ENCODE assay signal across 23 cellular contexts in genomic region chr10:129693382-129693781, GRCh38.
DNase-seq lines count a peak whose midpoint lies in the region; TF ChIP-seq lines count a peak whose summit lies in the region.
"Had no signal": no experiment of that assay in that cellular context is flagged by ENCODE, and none has a peak within 500 bp of the region (broad histone marks: within the 10 kb centered on the region; RNA-seq: fewer than 3 reads in every experiment).

No MANE protein-coding gene starts in this region.

- peaks cover 2% of the 10 kb centered on the region for H3K9me3 Mint-ChIP-seq in glutamatergic neuron (ENCODE audit: unreplicated experiment)
- H3K9me3 Mint-ChIP-seq in osteocyte (ENCODE audit: unreplicated experiment), result no peaks in the 10 kb centered on the region
- H3K9me3 Mint-ChIP-seq in activated T-helper 2 cell treated with anti-CD3 and anti-CD28 coated beads, Interferon-gamma antibody, Interleukin-2, Interleukin-4, amounts not matched to agents 10 μg/mL and 5 μg/mL and 100 μg/mL, durations not matched to agents 14 hours and 24 hours and 36 hours, result no peaks in the 10 kb centered on the region
- peaks cover 6% of the 10 kb centered on the region for H3K9me3 Mint-ChIP-seq in MCF 10A (ENCODE audit: unreplicated experiment)
- H3K9me3 Mint-ChIP-seq: CD4-positive, CD25-positive, alpha-beta regulatory T cell had no signal

- DNase-seq in glutamatergic neuron (no peak), osteocyte (ENCODE audit: extremely low spot score, unreplicated experiment) (peak; percentile 64), PC-9 (no peak), MCF 10A (ENCODE audit: unreplicated experiment) (no peak)
- DNase-seq in activated T-helper 2 cell treated with anti-CD3 and anti-CD28 coated beads, Interferon-gamma antibody, Interleukin-2, Interleukin-4, amounts not matched to agents 10 μg/mL and 5 μg/mL and 100 μg/mL, durations not matched to agents 14 hours and 24 hours and 36 hours (ENCODE audit: low spot score), result no peak
- DNase-seq: 8988T; ACHN; BE2C; C1 segment of cervical spinal cord; CD4-positive, alpha-beta memory T cell; CD4-positive, CD25-positive, alpha-beta regulatory T cell; CD8-positive, alpha-beta memory T cell; COR-L47; DMS 273 treated with DMSO at 0.1 percent for 48 hours; DMS153; DMS53; DMS79; DND-41; EL; GDM1 had no signal

- peaks cover 26% of the 10 kb centered on the region for H3K4me1 Mint-ChIP-seq in glutamatergic neuron (ENCODE audit: low read depth, unreplicated experiment)
- H3K4me1 Mint-ChIP-seq in osteocyte (ENCODE audit: unreplicated experiment), result no peaks in the 10 kb centered on the region
- no peaks in the 10 kb centered on the region for H3K4me1 Mint-ChIP-seq in activated T-helper 2 cell treated with anti-CD3 and anti-CD28 coated beads, Interferon-gamma antibody, Interleukin-2, Interleukin-4, amounts not matched to agents 10 μg/mL and 5 μg/mL and 100 μg/mL, durations not matched to agents 14 hours and 24 hours and 36 hours (ENCODE audit: low read depth)
- peaks cover 6% of the 10 kb centered on the region for H3K4me1 Mint-ChIP-seq in MCF 10A (ENCODE audit: insufficient read depth, unreplicated experiment)

- TF ChIP-seq CTCF in glutamatergic neuron (IDR thresholded peaks at IDR 0.05; ENCODE audit: partially characterized antibody, unreplicated experiment) (no peak), osteocyte (IDR thresholded peaks at IDR 0.05) (no peak), PC-9 (conservative IDR thresholded peaks at IDR 0.05) (no peak), MCF 10A (IDR thresholded peaks at IDR 0.05; ENCODE audit: unreplicated experiment) (no peak)

- no TSS peak for BruUV-seq in PC-9 (replicated peaks; lab: Mats Ljungman, UMichigan)
- BruUV-seq in MCF 10A (replicated peaks; lab: Mats Ljungman, UMichigan), result no TSS peak

- H3K4me3 ChIP-seq in PC-9, result no peak overlapping the region
- H3K4me3 ChIP-seq: BLaER1, GM12878 had no signal

- H3K9me3 ChIP-seq in PC-9 (ENCODE audit: insufficient read depth, low read depth), result no peaks in the 10 kb centered on the region
- H3K9me3 ChIP-seq: BE2C, BLaER1 had no signal

- H3K79me2 ChIP-seq in PC-9 (ENCODE audit: low read depth), result no peaks in the 10 kb centered on the region

- CTCF ChIA-PET in PC-9 (lab: Charles Lee), result no interaction called here
- CTCF ChIA-PET in MCF 10A (lab: Yijun Ruan, JAX), result interaction anchor here (1.1 kb wide), 1 partner anchor 12 kb away, joined by 4 read pairs; no protein-coding TSS in a partner anchor

- no peaks in the 10 kb centered on the region for H3K36me3 ChIP-seq in PC-9 (ENCODE audit: low read depth)
- H3K36me3 ChIP-seq: BE2C had no signal

- H3F3A ChIP-seq in PC-9 (ENCODE audit: insufficient read depth, low read depth), result no peaks in the 10 kb centered on the region

- no peaks in the 10 kb centered on the region for H4K20me1 ChIP-seq in PC-9 (ENCODE audit: insufficient read depth)

- POLR2A ChIA-PET in PC-9 (lab: Charles Lee; ENCODE audit: unreplicated experiment), result no interaction called here
- POLR2A ChIA-PET in MCF 10A (lab: Yijun Ruan, JAX), result no interaction called here

- H3K27me3 ChIP-seq in PC-9 (ENCODE audit: insufficient read depth, low read depth), result no peaks in the 10 kb centered on the region
- H3K27me3 ChIP-seq: BE2C, BLaER1 had no signal

- H2AFZ ChIP-seq in PC-9, result no peak overlapping the region

- H3K9me2 ChIP-seq in PC-9 (ENCODE audit: insufficient read depth), result no peaks in the 10 kb centered on the region

- peak overlapping the region; percentile 59 for H3K27ac Mint-ChIP-seq in glutamatergic neuron (ENCODE audit: unreplicated experiment)
- H3K27ac Mint-ChIP-seq in osteocyte (ENCODE audit: unreplicated experiment), result no peak overlapping the region
- H3K27ac Mint-ChIP-seq in activated T-helper 2 cell treated with anti-CD3 and anti-CD28 coated beads, Interferon-gamma antibody, Interleukin-2, Interleukin-4, amounts not matched to agents 10 μg/mL and 5 μg/mL and 100 μg/mL, durations not matched to agents 14 hours and 24 hours and 36 hours, result no peak overlapping the region
- no peak overlapping the region for H3K27ac Mint-ChIP-seq in MCF 10A (ENCODE audit: low read depth, unreplicated experiment)
- H3K27ac Mint-ChIP-seq: CD14-positive monocyte; CD4-positive, alpha-beta memory T cell; CD4-positive, CD25-positive, alpha-beta regulatory T cell; CD8-positive, alpha-beta memory T cell had no signal

- H3K4me2 ChIP-seq in PC-9, result no peak overlapping the region
- H3K4me2 ChIP-seq: BLaER1 had no signal

- intact Hi-C loops in PC-9 (cut with micrococcal nuclease; ENCODE audit: unreplicated experiment) (no loop called here), MCF 10A (cut with micrococcal nuclease) (no loop called here)
- intact Hi-C loops in activated T-helper 2 cell treated with anti-CD3 and anti-CD28 coated beads, Interferon-gamma antibody, Interleukin-2, Interleukin-4, amounts not matched to agents 10 μg/mL and 5 μg/mL and 100 μg/mL, durations not matched to agents 14 hours and 24 hours and 36 hours (cut with micrococcal nuclease), result no loop called here

- peaks cover 6% of the 10 kb centered on the region for H3K27me3 Mint-ChIP-seq in glutamatergic neuron (ENCODE audit: unreplicated experiment)
- no peaks in the 10 kb centered on the region for H3K27me3 Mint-ChIP-seq in osteocyte (ENCODE audit: unreplicated experiment)
- no peaks in the 10 kb centered on the region for H3K27me3 Mint-ChIP-seq in activated T-helper 2 cell treated with anti-CD3 and anti-CD28 coated beads, Interferon-gamma antibody, Interleukin-2, Interleukin-4, amounts not matched to agents 10 μg/mL and 5 μg/mL and 100 μg/mL, durations not matched to agents 14 hours and 24 hours and 36 hours (ENCODE audit: low read depth)
- H3K27me3 Mint-ChIP-seq in MCF 10A (ENCODE audit: insufficient read depth, unreplicated experiment), result no peaks in the 10 kb centered on the region
- H3K27me3 Mint-ChIP-seq: CD4-positive, alpha-beta memory T cell; CD4-positive, CD25-positive, alpha-beta regulatory T cell; CD8-positive, alpha-beta memory T cell had no signal

- no peak overlapping the region for H3K27ac ChIP-seq in PC-9
- H3K27ac ChIP-seq: BLaER1 had no signal

- no peaks in the 10 kb centered on the region for H3K4me1 ChIP-seq in PC-9 (replicated peaks; ENCODE audit: insufficient read depth)
- H3K4me1 ChIP-seq: BE2C, BLaER1 had no signal

- H3K4me3 Mint-ChIP-seq in glutamatergic neuron (ENCODE audit: unreplicated experiment) (no peak overlapping the region), osteocyte (ENCODE audit: unreplicated experiment) (no peak overlapping the region), MCF 10A (ENCODE audit: unreplicated experiment) (no peak overlapping the region)
- H3K4me3 Mint-ChIP-seq in activated T-helper 2 cell treated with anti-CD3 and anti-CD28 coated beads, Interferon-gamma antibody, Interleukin-2, Interleukin-4, amounts not matched to agents 10 μg/mL and 5 μg/mL and 100 μg/mL, durations not matched to agents 14 hours and 24 hours and 36 hours (ENCODE audit: low read depth), result no peak overlapping the region
- H3K4me3 Mint-ChIP-seq: CD14-positive monocyte; CD4-positive, alpha-beta memory T cell; CD4-positive, CD25-positive, alpha-beta regulatory T cell; CD8-positive, alpha-beta memory T cell had no signal

- H3K36me3 Mint-ChIP-seq in glutamatergic neuron (ENCODE audit: unreplicated experiment) (no peaks in the 10 kb centered on the region), osteocyte (ENCODE audit: unreplicated experiment) (no peaks in the 10 kb centered on the region), MCF 10A (ENCODE audit: insufficient read depth, unreplicated experiment) (peaks cover 6% of the 10 kb centered on the region)
- no peaks in the 10 kb centered on the region for H3K36me3 Mint-ChIP-seq in activated T-helper 2 cell treated with anti-CD3 and anti-CD28 coated beads, Interferon-gamma antibody, Interleukin-2, Interleukin-4, amounts not matched to agents 10 μg/mL and 5 μg/mL and 100 μg/mL, durations not matched to agents 14 hours and 24 hours and 36 hours (ENCODE audit: low read depth)
- H3K36me3 Mint-ChIP-seq: CD14-positive monocyte had no signal
